23 cellular contexts compared by ENCODE assay signal in genomic region chr5:74116266-74116665, GRCh38.
DNase-seq lines count a peak whose midpoint lies in the region; ATAC-seq and TF ChIP-seq lines count a peak whose summit lies in the region.
"Had no signal": no experiment of that assay in that cellular context is flagged by ENCODE, and none has a peak within 500 bp of the region (broad histone marks: within the 10 kb centered on the region; RNA-seq: fewer than 3 reads in every experiment).

No MANE protein-coding gene starts in this region.

- no peak overlapping the region for H3K4me2 ChIP-seq in SK-N-SH
- H3K4me2 ChIP-seq: PC-9 had no signal

- no peak overlapping the region for H3K9ac ChIP-seq in SK-N-SH

- H3K27ac ChIP-seq in SK-N-SH (ENCODE audit: low read depth in 2 of 2, low read length in 1 of 2) = no peak overlapping the region
- H3K27ac ChIP-seq: PC-9, SJCRH30 had no signal

- H3K36me3 ChIP-seq in SK-N-SH (replicated peaks in 1 of 2; ENCODE audit: control insufficient read depth in 1 of 2, insufficient read depth in 2 of 2, low read length in 1 of 2) = no peaks in the 10 kb centered on the region
- H3K36me3 ChIP-seq: BE2C, MG63, SJCRH30 had no signal

- no peak overlapping the region for H2AFZ ChIP-seq in SK-N-SH (ENCODE audit: low read depth)
- H2AFZ ChIP-seq: PC-9 had no signal

- CTCF ChIA-PET in SK-N-SH (lab: Yijun Ruan, JAX) = interaction anchor here (1.2 kb wide), 1 partner anchor 77 kb away, joined by 3 read pairs; no protein-coding TSS in a partner anchor

- no peaks in the 10 kb centered on the region for H3K27me3 ChIP-seq in SK-N-SH (ENCODE audit: insufficient read depth)
- H3K27me3 ChIP-seq: BE2C, SJCRH30 had no signal

- TF ChIP-seq CTCF in SK-N-SH (IDR thresholded peaks at IDR 0.05) = no peak

- 92% methylated on average over 1 of the region's 1 CpG for WGBS in SK-N-SH (ENCODE audit: low lambda C conversion rate)

- no peaks in the 10 kb centered on the region for H3K9me3 ChIP-seq in SK-N-SH
- H3K9me3 ChIP-seq: BE2C, Caco-2, MG63 had no signal

- peak; percentile 75 for DNase-seq in COLO829 (ENCODE audit: low spot score)
- DNase-seq in OCI-M1 (lab: John Stamatoyannopoulos, UW) = peak; percentile 48
- peak; percentile 26 for DNase-seq in amniotic epithelial cell (ENCODE audit: low read depth)
- peak; percentile 12 for DNase-seq in iris pigment epithelial cell (ENCODE audit: low read depth)
- no peak for DNase-seq in SK-N-SH
- DNase-seq in ureter (ENCODE audit: low spot score) = no peak
- no peak for DNase-seq in D341Med (ENCODE audit: low spot score)
- DNase-seq: 8988T; Caco-2; CD4-positive, CD25-positive, alpha-beta regulatory T cell; EL; GOT3; Kasumi-1; MG63; NCI-H1048; NCI-H1436 treated with DMSO at 0.1 percent for 48 hours; NCI-H2029; NCI-H526; PC-9; SJCRH30 had no signal

- no peak for TF ChIP-seq EP300 in SK-N-SH (IDR thresholded peaks at IDR 0.05; ENCODE audit: borderline replicate concordance in 1 of 2, low read depth in 1 of 2, low read length in 1 of 2)

- no peak overlapping the region for H3K4me3 ChIP-seq in SK-N-SH (ENCODE audit: low read depth in 2 of 2, low read length in 1 of 2)
- H3K4me3 ChIP-seq: GM12878, MG63, PC-9, SJCRH30 had no signal

- ATAC-seq in HG03439 (IDR thresholded peaks at IDR 0.05; ENCODE audit: unreplicated experiment) = no peak
- ATAC-seq: GM12878 had no signal

- H3K4me1 ChIP-seq in SK-N-SH (ENCODE audit: control insufficient read depth in 1 of 2, insufficient read depth in 2 of 2, low read depth in 1 of 2, low read length in 1 of 2) = peaks cover 0 to 7% of the 10 kb centered on the region in 2 experiments; a peak in 1 of 4 replicates
- H3K4me1 ChIP-seq: Caco-2 had no signal

- no peak for TF ChIP-seq RAD21 in SK-N-SH (IDR thresholded peaks at IDR 0.05; ENCODE audit: low read length)

- H3K9me2 ChIP-seq in SK-N-SH = no peaks in the 10 kb centered on the region

- no peaks in the 10 kb centered on the region for H3F3A ChIP-seq in SK-N-SH (replicated peaks; ENCODE audit: insufficient read depth)

- H4K20me1 ChIP-seq in SK-N-SH (ENCODE audit: insufficient read depth) = no peaks in the 10 kb centered on the region

- H3K79me2 ChIP-seq in SK-N-SH (ENCODE audit: insufficient read depth) = no peaks in the 10 kb centered on the region

- POLR2A ChIA-PET in SK-N-SH (lab: Yijun Ruan, JAX) = no interaction called here

TF ChIP-seq in SK-N-SH, 30 proteins besides CTCF, POLR2A, EP300 and RAD21:
- no peak for TF ChIP-seq TAF1 (IDR thresholded peaks at IDR 0.05; ENCODE audit: borderline replicate concordance, low read depth, low read length)
- no peak for TF ChIP-seq FOXM1 (IDR thresholded peaks at IDR 0.05; ENCODE audit: low read depth)
- TF ChIP-seq, protein P1, sequence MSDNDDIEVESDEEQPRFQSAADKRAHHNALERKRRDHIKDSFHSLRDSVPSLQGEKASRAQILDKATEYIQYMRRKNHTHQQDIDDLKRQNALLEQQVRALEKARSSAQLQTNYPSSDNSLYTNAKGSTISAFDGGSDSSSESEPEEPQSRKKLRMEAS (IDR thresholded peaks at IDR 0.05; ENCODE audit: low read depth) = no peak
- TF ChIP-seq, protein P2, sequence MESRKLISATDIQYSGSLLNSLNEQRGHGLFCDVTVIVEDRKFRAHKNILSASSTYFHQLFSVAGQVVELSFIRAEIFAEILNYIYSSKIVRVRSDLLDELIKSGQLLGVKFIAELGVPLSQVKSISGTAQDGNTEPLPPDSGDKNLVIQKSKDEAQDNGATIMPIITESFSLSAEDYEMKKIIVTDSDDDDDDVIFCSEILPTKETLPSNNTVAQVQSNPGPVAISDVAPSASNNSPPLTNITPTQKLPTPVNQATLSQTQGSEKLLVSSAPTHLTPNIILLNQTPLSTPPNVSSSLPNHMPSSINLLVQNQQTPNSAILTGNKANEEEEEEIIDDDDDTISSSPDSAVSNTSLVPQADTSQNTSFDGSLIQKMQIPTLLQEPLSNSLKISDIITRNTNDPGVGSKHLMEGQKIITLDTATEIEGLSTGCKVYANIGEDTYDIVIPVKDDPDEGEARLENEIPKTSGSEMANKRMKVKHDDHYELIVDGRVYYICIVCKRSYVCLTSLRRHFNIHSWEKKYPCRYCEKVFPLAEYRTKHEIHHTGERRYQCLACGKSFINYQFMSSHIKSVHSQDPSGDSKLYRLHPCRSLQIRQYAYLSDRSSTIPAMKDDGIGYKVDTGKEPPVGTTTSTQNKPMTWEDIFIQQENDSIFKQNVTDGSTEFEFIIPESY (IDR thresholded peaks at IDR 0.05; ENCODE audit: borderline replicate concordance, low read depth) = no peak
- TF ChIP-seq USF2 (IDR thresholded peaks at IDR 0.05; ENCODE audit: borderline replicate concordance, low read depth, low read length) = no peak
- no peak for TF ChIP-seq TEAD4 (IDR thresholded peaks at IDR 0.05; ENCODE audit: borderline replicate concordance, insufficient read depth)
- TF ChIP-seq YY1 (IDR thresholded peaks at IDR 0.05; ENCODE audit: low read depth) = no peak
- no peak for TF ChIP-seq RFX5 (IDR thresholded peaks at IDR 0.05; ENCODE audit: low read length)
- no peak for TF ChIP-seq FOXJ3 (CRISPR knock-in tag; IDR thresholded peaks at IDR 0.05)

Comparison
In these comparisons a context has a peak if more than half of its experiments do, and no peak if none do; other contexts are left out.
1. DNase-seq: peak in COLO829 (single experiment), OCI-M1 (single experiment), amniotic epithelial cell (single experiment) and iris pigment epithelial cell (single experiment); none in SK-N-SH (single experiment), ureter (single experiment) and D341Med (single experiment).